Comparison of ENCODE assay signal across 33 cellular contexts in genomic region chr21:42122398-42122797, GRCh38. TPM values are rescaled to one million over a fixed set of nuclear protein-coding genes. Genes with fewer than 3 reads are reported as not detected.
"Had no signal": no experiment of that assay in that cellular context is flagged by ENCODE, and none has a peak within 500 bp of the region (broad histone marks: within the 10 kb centered on the region; RNA-seq: fewer than 3 reads in every experiment).

No MANE protein-coding gene starts in this region.

- H3K4me1 ChIP-seq: adrenal gland, foreskin keratinocyte, psoas muscle had no signal

- H3K36me3 Mint-ChIP-seq: activated CD4-positive, alpha-beta memory T cell treated with anti-CD3 and anti-CD28 coated beads for 36 hours; activated naive CD8-positive, alpha-beta T cell treated with anti-CD3 and anti-CD28 coated beads for 36 hours; immature natural killer cell; stimulated activated memory B cell treated with anti-CD40 and anti-IgM and Interleukin-4, amounts not matched to agents 10 μg/mL and 1 μg/mL and 100 μg/mL, for 72 hours had no signal

- H3K27ac Mint-ChIP-seq: activated CD4-positive, alpha-beta memory T cell treated with anti-CD3 and anti-CD28 coated beads for 36 hours; activated naive CD4-positive, alpha-beta T cell treated with anti-CD3 and anti-CD28 coated beads for 36 hours; activated naive CD8-positive, alpha-beta T cell treated with anti-CD3 and anti-CD28 coated beads for 36 hours; activated T-helper 1 cell treated with anti-CD3 and anti-CD28 coated beads, Interleukin-12 subunit alpha, Interleukin-12 subunit beta, Interleukin-2, Interleukin-4 antibody, amounts not matched to agents 30 ng/mL and 10 ng/mL and 1 ng/mL, durations not matched to agents 14 hours and 24 hours and 36 hours; immature natural killer cell; naive thymus-derived CD4-positive, alpha-beta T cell; stimulated activated memory B cell treated with anti-CD40 and anti-IgM and Interleukin-4, amounts not matched to agents 10 μg/mL and 1 μg/mL and 100 μg/mL, for 72 hours; stimulated activated naive CD8-positive, alpha-beta T cell treated with anti-CD3 and anti-CD28 coated beads, Interleukin-15, amount 100 ng/mL, for 72 hours had no signal

- H3K4me3 ChIP-seq: adrenal gland, body of pancreas, cardiac muscle cell, heart left ventricle, pancreas, psoas muscle, sigmoid colon, upper lobe of left lung had no signal

- H3K36me3 ChIP-seq: adrenal gland, cardiac muscle cell, heart left ventricle, pancreas, sigmoid colon, upper lobe of left lung, WERI-Rb-1 had no signal

- H3K27ac ChIP-seq: adrenal gland, body of pancreas, cardiac muscle cell, foreskin keratinocyte, heart left ventricle, pancreas, psoas muscle, sigmoid colon, upper lobe of left lung, WERI-Rb-1 had no signal

- DNase-seq: activated CD4-positive, alpha-beta memory T cell treated with anti-CD3 and anti-CD28 coated beads for 36 hours; activated CD4-positive, alpha-beta T cell treated with anti-CD3 and anti-CD28 coated beads for 48 hours; activated CD8-positive, alpha-beta memory T cell treated with anti-CD3 and anti-CD28 coated beads, Interleukin-2, amount 50 U/mL, for 4 hours; activated effector memory CD4-positive, alpha-beta T cell treated with anti-CD3 and anti-CD28 coated beads, Interleukin-2, amount 50 U/mL, for 16 hours; activated naive CD4-positive, alpha-beta T cell treated with anti-CD3 and anti-CD28 coated beads for 36 hours; activated naive CD8-positive, alpha-beta T cell treated with anti-CD3 and anti-CD28 coated beads for 36 hours; activated T-cell treated with anti-CD3 and anti-CD28 coated beads, Interleukin-2, amount 50 U/mL, for 1 hour; adrenal gland; body of pancreas; hypothalamus; immature natural killer cell; midbrain; naive thymus-derived CD4-positive, alpha-beta T cell; nucleus accumbens; sigmoid colon; stimulated activated CD4-positive, alpha-beta T cell treated with anti-CD3 and anti-CD28 coated beads, Interleukin-4, amount 100 ng/mL, for 4 hours; stimulated activated CD8-positive, alpha-beta memory T cell treated with anti-CD3 and anti-CD28 coated beads, Interleukin-4, amount 100 ng/mL, for 48 hours; stimulated activated naive CD8-positive, alpha-beta T cell treated with anti-CD3 and anti-CD28 coated beads, Interleukin-15, amount 100 ng/mL, for 72 hours; substantia nigra; T-helper 9 cell; WERI-Rb-1 had no signal

- H3K9me3 Mint-ChIP-seq: activated CD4-positive, alpha-beta memory T cell treated with anti-CD3 and anti-CD28 coated beads for 36 hours; activated naive CD4-positive, alpha-beta T cell treated with anti-CD3 and anti-CD28 coated beads for 36 hours; activated naive CD8-positive, alpha-beta T cell treated with anti-CD3 and anti-CD28 coated beads for 36 hours; activated T-helper 1 cell treated with anti-CD3 and anti-CD28 coated beads, Interleukin-12 subunit alpha, Interleukin-12 subunit beta, Interleukin-2, Interleukin-4 antibody, amounts not matched to agents 30 ng/mL and 10 ng/mL and 1 ng/mL, durations not matched to agents 14 hours and 24 hours and 36 hours; naive thymus-derived CD4-positive, alpha-beta T cell; stimulated activated memory B cell treated with anti-CD40 and anti-IgM and Interleukin-4, amounts not matched to agents 10 μg/mL and 1 μg/mL and 100 μg/mL, for 72 hours; stimulated activated naive CD8-positive, alpha-beta T cell treated with anti-CD3 and anti-CD28 coated beads, Interleukin-15, amount 100 ng/mL, for 72 hours had no signal

- H3K9me3 ChIP-seq: adrenal gland, body of pancreas, heart left ventricle, pancreas, psoas muscle, sigmoid colon, upper lobe of left lung had no signal

- H3K27me3 ChIP-seq: body of pancreas, pancreas had no signal

- H3K4me3 Mint-ChIP-seq: activated CD4-positive, alpha-beta memory T cell treated with anti-CD3 and anti-CD28 coated beads for 36 hours; activated naive CD4-positive, alpha-beta T cell treated with anti-CD3 and anti-CD28 coated beads for 36 hours; activated naive CD8-positive, alpha-beta T cell treated with anti-CD3 and anti-CD28 coated beads for 36 hours; activated T-helper 1 cell treated with anti-CD3 and anti-CD28 coated beads, Interleukin-12 subunit alpha, Interleukin-12 subunit beta, Interleukin-2, Interleukin-4 antibody, amounts not matched to agents 30 ng/mL and 10 ng/mL and 1 ng/mL, durations not matched to agents 14 hours and 24 hours and 36 hours; immature natural killer cell; naive thymus-derived CD4-positive, alpha-beta T cell; stimulated activated memory B cell treated with anti-CD40 and anti-IgM and Interleukin-4, amounts not matched to agents 10 μg/mL and 1 μg/mL and 100 μg/mL, for 72 hours; stimulated activated naive CD8-positive, alpha-beta T cell treated with anti-CD3 and anti-CD28 coated beads, Interleukin-15, amount 100 ng/mL, for 72 hours had no signal

RNA-seq across cellular contexts. Expression of gene UMODL1, which starts 51.3 kb away (rescaled TPM):
- total RNA-seq: activated CD4-positive, alpha-beta memory T cell treated with anti-CD3 and anti-CD28 coated beads for 36 hours; activated CD8-positive, alpha-beta memory T cell treated with anti-CD3 and anti-CD28 coated beads for 36 hours; activated naive CD4-positive, alpha-beta T cell treated with anti-CD3 and anti-CD28 coated beads for 36 hours; activated naive CD8-positive, alpha-beta T cell treated with anti-CD3 and anti-CD28 coated beads for 36 hours; activated T-helper 1 cell treated with anti-CD3 and anti-CD28 coated beads, Interleukin-12 subunit alpha, Interleukin-12 subunit beta, Interleukin-2, Interleukin-4 antibody, amounts not matched to agents 30 ng/mL and 10 ng/mL and 1 ng/mL, durations not matched to agents 14 hours and 24 hours and 36 hours; body of pancreas; cardiac muscle cell; endothelial cell of umbilical vein; foreskin keratinocyte; kidney epithelial cell; psoas muscle; sigmoid colon had no signal
- polyA plus RNA-seq: aorta, cardiac muscle cell, endothelial cell of umbilical vein, foreskin keratinocyte, heart left ventricle, immature natural killer cell, psoas muscle had no signal
